Comparison of ENCODE assay signal across 20 cellular contexts in genomic region chr1:33299461-33300155, GRCh38. TPM values are rescaled to one million over a fixed set of nuclear protein-coding genes. Genes with fewer than 3 reads are reported as not detected.
"Had no signal": no experiment of that assay in that cellular context is flagged by ENCODE, and none has a peak within 500 bp of the region (broad histone marks: within the 10 kb centered on the region; RNA-seq: fewer than 3 reads in every experiment).

No MANE protein-coding gene starts in this region.

- H3K4me3 ChIP-seq: neural progenitor cell, suprapubic skin, upper lobe of left lung had no signal

- H2AFZ ChIP-seq: neural progenitor cell, parathyroid adenoma had no signal

- H3K36me3 ChIP-seq: neural progenitor cell had no signal

- H3K4me2 ChIP-seq: neural progenitor cell had no signal

- H3K9me3 Mint-ChIP-seq: activated CD8-positive, alpha-beta T cell treated with anti-CD3 and anti-CD28 coated beads for 36 hours; activated T-cell treated with anti-CD3 and anti-CD28 coated beads, Interleukin-2, amount 50 U/mL, for 4 hours; immature natural killer cell had no signal

- H3K27me3 ChIP-seq: neural progenitor cell, suprapubic skin, upper lobe of left lung had no signal

- FAIRE-seq: bronchial epithelial cell, frontal cortex had no signal

- H3K4me1 ChIP-seq: neural progenitor cell had no signal

- DNase-seq: activated CD4-positive, alpha-beta T cell treated with anti-CD3 and anti-CD28 coated beads for 4 hours; activated CD8-positive, alpha-beta T cell treated with anti-CD3 and anti-CD28 coated beads for 36 hours; activated gamma-delta T cell; activated T-cell treated with anti-CD3 and anti-CD28 coated beads, Interleukin-2, amount 50 U/mL, for 4 hours; dermis blood vessel endothelial cell; head of caudate nucleus; immature natural killer cell; midbrain; stimulated activated CD4-positive, alpha-beta T cell treated with anti-CD3 and anti-CD28 coated beads, Interleukin-4, amount 100 ng/mL, for 1 hour; T-helper 17 cell had no signal

- H3K4me3 Mint-ChIP-seq: activated CD8-positive, alpha-beta T cell treated with anti-CD3 and anti-CD28 coated beads for 36 hours; activated naive CD8-positive, alpha-beta T cell; activated T-cell treated with anti-CD3 and anti-CD28 coated beads, Interleukin-2, amount 50 U/mL, for 4 hours; immature natural killer cell; neural progenitor cell; T-helper 17 cell had no signal

- H3K27ac Mint-ChIP-seq: activated CD8-positive, alpha-beta T cell treated with anti-CD3 and anti-CD28 coated beads for 36 hours; activated naive CD8-positive, alpha-beta T cell; neural progenitor cell; T-helper 17 cell had no signal

- H3K4me1 Mint-ChIP-seq: neural progenitor cell had no signal

- H3K9ac ChIP-seq: neural progenitor cell, parathyroid adenoma had no signal

- H3K27me3 Mint-ChIP-seq: activated CD8-positive, alpha-beta T cell treated with anti-CD3 and anti-CD28 coated beads for 36 hours; activated naive CD8-positive, alpha-beta T cell; T-helper 17 cell had no signal

- H3K9me3 ChIP-seq: suprapubic skin, upper lobe of left lung had no signal

- H3K27ac ChIP-seq: neural progenitor cell, parathyroid adenoma, suprapubic skin had no signal

- H3K79me2 ChIP-seq: parathyroid adenoma had no signal

RNA-seq across cellular contexts. Expression of gene A3GALT2, which starts 21.3 kb away (rescaled TPM):
- total RNA-seq: activated CD8-positive, alpha-beta T cell treated with anti-CD3 and anti-CD28 coated beads for 36 hours; bronchial epithelial cell; dermis blood vessel endothelial cell; epithelial cell of proximal tubule; frontal cortex; lower leg skin; renal cortical epithelial cell; suprapubic skin had no signal
- polyA plus RNA-seq: immature natural killer cell had no signal
